In genomic region chr21:46151989-46152938, GRCh38 we compare ENCODE assay signal across 13 cellular contexts. TPM values are rescaled to one million over a fixed set of nuclear protein-coding genes. Genes with fewer than 3 reads are reported as not detected.
A peak's percentile ranks its signal among the peaks of the same experiment; 100 is the strongest.
DNase-seq lines count a peak whose midpoint lies in the region; ATAC-seq and TF ChIP-seq lines count a peak whose summit lies in the region.
"Had no signal": no experiment of that assay in that cellular context is flagged by ENCODE, and none has a peak within 500 bp of the region (broad histone marks: within the 10 kb centered on the region; RNA-seq: fewer than 3 reads in every experiment).

No MANE protein-coding gene starts in this region.

- TF ChIP-seq CTCF in chondrocyte (IDR thresholded peaks at IDR 0.05): no peak
- no peak for TF ChIP-seq CTCF in thyroid gland (IDR thresholded peaks at IDR 0.05)
- TF ChIP-seq CTCF in gastroesophageal sphincter (IDR thresholded peaks at IDR 0.05): no peak

- no peaks in the 10 kb centered on the region for H3K9me3 Mint-ChIP-seq in activated naive CD4-positive, alpha-beta T cell treated with anti-CD3 and anti-CD28 coated beads, Interleukin-2, amount 50 U/mL, for 72 hours
- no peaks in the 10 kb centered on the region for H3K9me3 Mint-ChIP-seq in chondrocyte (ENCODE audit: low read depth)
- H3K9me3 Mint-ChIP-seq: immature natural killer cell; naive thymus-derived CD8-positive, alpha-beta T cell had no signal

- no peaks in the 10 kb centered on the region for H3K27me3 ChIP-seq in mesendoderm (ENCODE audit: insufficient read depth, low read length, poor library complexity)
- no peaks in the 10 kb centered on the region for H3K27me3 ChIP-seq in thyroid gland
- peaks cover 7% of the 10 kb centered on the region for H3K27me3 ChIP-seq in gastroesophageal sphincter
- H3K27me3 ChIP-seq: uterus had no signal

- peak overlapping the region in 1 of 2 donors; percentile 5 for H3K27ac Mint-ChIP-seq in activated naive CD4-positive, alpha-beta T cell treated with anti-CD3 and anti-CD28 coated beads, Interleukin-2, amount 50 U/mL, for 72 hours
- H3K27ac Mint-ChIP-seq in chondrocyte (ENCODE audit: unreplicated experiment): no peak overlapping the region
- H3K27ac Mint-ChIP-seq: immature natural killer cell; naive thymus-derived CD8-positive, alpha-beta T cell had no signal

- H3K27ac ChIP-seq in mesendoderm (ENCODE audit: low read depth, low read length): no peak overlapping the region
- no peak overlapping the region for H3K27ac ChIP-seq in thyroid gland
- H3K27ac ChIP-seq in gastroesophageal sphincter: peak overlapping the region in 1 of 4 donors; percentile 64
- H3K27ac ChIP-seq: KMS-11, uterus had no signal

- H3K79me2 ChIP-seq in mesendoderm (ENCODE audit: control insufficient read depth, insufficient read depth, low read length): no peaks in the 10 kb centered on the region

- H3K36me3 ChIP-seq in mesendoderm (ENCODE audit: control insufficient read depth, insufficient read depth, low read length) (no peaks in the 10 kb centered on the region), thyroid gland (no peaks in the 10 kb centered on the region), gastroesophageal sphincter (no peaks in the 10 kb centered on the region)
- H3K36me3 ChIP-seq: uterus had no signal

- WGBS in mesendoderm (ENCODE audit: extremely low coverage, insufficient coverage, low lambda C conversion rate): no CpG with 5 or more reads among the region's 45 CpGs
- 80 to 92% methylated on average over 36 to 41 of the region's 45 CpGs for WGBS in thyroid gland, 2 donors
- 60 to 87% methylated on average over 3 to 24 of the region's 45 CpGs for WGBS in gastroesophageal sphincter (ENCODE audit: low coverage in 1 of 2), 2 donors

- H2BK15ac ChIP-seq in mesendoderm (replicated peaks; ENCODE audit: low read depth): no peak overlapping the region

- no peak for TF ChIP-seq EP300 in gastroesophageal sphincter (IDR thresholded peaks at IDR 0.05)

- H3K79me1 ChIP-seq in mesendoderm (ENCODE audit: low read length): no peaks in the 10 kb centered on the region

- no peak for ATAC-seq in activated naive CD4-positive, alpha-beta T cell treated with anti-CD3 and anti-CD28 coated beads, Interleukin-2, amount 50 U/mL, for 72 hours
- ATAC-seq in gastroesophageal sphincter (no peak), HG02610 (IDR thresholded peaks at IDR 0.05; ENCODE audit: unreplicated experiment) (no peak)

- H3K4me3 Mint-ChIP-seq in chondrocyte (ENCODE audit: unreplicated experiment): no peak overlapping the region
- H3K4me3 Mint-ChIP-seq: immature natural killer cell had no signal

- H3K4me3 ChIP-seq in mesendoderm (ENCODE audit: low read length) (no peak overlapping the region), thyroid gland (replicated peaks in 1 of 3) (no peak overlapping the region), gastroesophageal sphincter (no peak overlapping the region)
- H3K4me3 ChIP-seq: uterus had no signal

- H2BK5ac ChIP-seq in mesendoderm (ENCODE audit: low read length): no peak overlapping the region

- H2AK5ac ChIP-seq in mesendoderm (ENCODE audit: low read length): no peak overlapping the region

- intact Hi-C loops in thyroid gland (cut with DNase I): no loop called here

- no peaks in the 10 kb centered on the region for H3K9me3 ChIP-seq in thyroid gland
- no peaks in the 10 kb centered on the region for H3K9me3 ChIP-seq in gastroesophageal sphincter
- H3K9me3 ChIP-seq: uterus had no signal

- peak overlapping the region; percentile 17 for H3K9ac ChIP-seq in mesendoderm (ENCODE audit: low read length)
- H3K9ac ChIP-seq: KMS-11 had no signal

- H3K4ac ChIP-seq in mesendoderm (ENCODE audit: low read depth, low read length): no peak overlapping the region

- no peaks in the 10 kb centered on the region for H3K4me1 Mint-ChIP-seq in chondrocyte (ENCODE audit: low read depth)
- H3K4me1 Mint-ChIP-seq: immature natural killer cell had no signal

- H3K18ac ChIP-seq in mesendoderm (ENCODE audit: low read length): no peak overlapping the region

- H2BK120ac ChIP-seq in mesendoderm (ENCODE audit: low read depth, low read length): no peak overlapping the region

- peak overlapping the region; percentile 66 for H3K56ac ChIP-seq in mesendoderm (ENCODE audit: low read length)

- TF ChIP-seq POLR2A in thyroid gland (IDR thresholded peaks at IDR 0.05) (no peak), gastroesophageal sphincter (IDR thresholded peaks at IDR 0.05) (no peak)

- no peak overlapping the region for H4K5ac ChIP-seq in mesendoderm (ENCODE audit: low read length)

- peak; percentile 1 for DNase-seq in activated naive CD4-positive, alpha-beta T cell treated with Interleukin-2 at 50 U/mL for 16 hours
- DNase-seq in activated naive CD4-positive, alpha-beta T cell treated with anti-CD3 and anti-CD28 coated beads, Interleukin-2, amount 50 U/mL, for 72 hours (ENCODE audit: low spot score in 2 of 2): no peak
- DNase-seq in chondrocyte (ENCODE audit: low spot score) (peak; percentile 87), mesendoderm (no peak), thyroid gland (peak; percentile 42 to 44), AG20443 (ENCODE audit: low spot score) (no peak)
- DNase-seq: NK-92 treated with Interleukin-12 subunit alpha and Interleukin-12 subunit beta, amount 100 ng/mL, for 24 hours had no signal

- H3K4me2 ChIP-seq in mesendoderm (ENCODE audit: low read length): no peak overlapping the region
- H3K4me2 ChIP-seq: KMS-11 had no signal

- no peaks in the 10 kb centered on the region for H3K27me3 Mint-ChIP-seq in chondrocyte (ENCODE audit: low read depth)
- H3K27me3 Mint-ChIP-seq: naive thymus-derived CD8-positive, alpha-beta T cell had no signal

- no peak overlapping the region for H3K23ac ChIP-seq in mesendoderm (ENCODE audit: low read length)

- H3K4me1 ChIP-seq in mesendoderm (ENCODE audit: control insufficient read depth, low read depth, low read length): no peaks in the 10 kb centered on the region
- H3K4me1 ChIP-seq in thyroid gland: peaks cover 10 to 11% of the 10 kb centered on the region in 2 donors
- peaks cover 0 to 13% (median 8%) of the 10 kb centered on the region in 3 donors for H3K4me1 ChIP-seq in gastroesophageal sphincter

- H4K8ac ChIP-seq in mesendoderm (ENCODE audit: low read depth, low read length): no peak overlapping the region

- no peaks in the 10 kb centered on the region for H3K36me3 Mint-ChIP-seq in activated naive CD4-positive, alpha-beta T cell treated with anti-CD3 and anti-CD28 coated beads, Interleukin-2, amount 50 U/mL, for 72 hours
- H3K36me3 Mint-ChIP-seq in chondrocyte (ENCODE audit: low read depth): no peaks in the 10 kb centered on the region
- H3K36me3 Mint-ChIP-seq: immature natural killer cell; naive thymus-derived CD8-positive, alpha-beta T cell had no signal

RNA-seq across cellular contexts. Expression of gene FTCD, which starts 3.1 kb away (rescaled TPM):
- total RNA-seq in activated naive CD4-positive, alpha-beta T cell treated with anti-CD3 and anti-CD28 coated beads, Interleukin-2, amount 50 U/mL, for 72 hours: under 1 TPM; 0.21 to 0.39 TPM
- total RNA-seq in chondrocyte: 1.7 to 4.1 TPM (median 1.7 TPM) in 3 replicates
- polyA plus RNA-seq in mesendoderm (2013, experiment 1 of 2): 2.4 TPM
- polyA plus RNA-seq in mesendoderm (2013, experiment 2 of 2): 2.9 TPM
- 1 to 10 TPM in 1 of 4 donors, under 1 TPM in 2, not detected in 1; 0.78 to 1.2 (median 0.94) TPM for total RNA-seq in thyroid gland
- total RNA-seq in gastroesophageal sphincter: 1 to 10 TPM in 1 of 4 donors, under 1 TPM in 1, not detected in 2; 0.31 to 1.5 TPM
- polyA plus RNA-seq: immature natural killer cell; naive thymus-derived CD8-positive, alpha-beta T cell had no signal

RNA-seq across cellular contexts. Expression of gene SPATC1L, which starts 32.0 kb away (rescaled TPM):
- 1 to 10 TPM; 7.1 to 8.9 TPM for total RNA-seq in activated naive CD4-positive, alpha-beta T cell treated with anti-CD3 and anti-CD28 coated beads, Interleukin-2, amount 50 U/mL, for 72 hours
- total RNA-seq in chondrocyte (14.0 to 18.5 TPM (median 14.1 TPM) in 3 replicates), thyroid gland (1 to 10 TPM; 3.5 to 9.0 (median 5.8) TPM), gastroesophageal sphincter (10 to 100 TPM in 1 of 4 donors, 1 to 10 TPM in 2, under 1 TPM in 1; 0.54 to 20.4 (median 7.9) TPM)
- polyA plus RNA-seq in mesendoderm (2013, experiment 1 of 2): 43.9 TPM
- polyA plus RNA-seq in mesendoderm (2013, experiment 2 of 2): 44.7 TPM

RNA-seq across cellular contexts. Expression of gene COL6A2, which starts 54.4 kb away (rescaled TPM):
- total RNA-seq in activated naive CD4-positive, alpha-beta T cell treated with anti-CD3 and anti-CD28 coated beads, Interleukin-2, amount 50 U/mL, for 72 hours: 10 to 100 TPM; 11.9 to 14.2 TPM
- total RNA-seq in chondrocyte (1,314 to 1,671 TPM (median 1,646 TPM) in 3 replicates), thyroid gland (100 to 1,000 TPM in 3 of 4 donors, 10 to 100 TPM in 1; 79.4 to 191 (median 172) TPM), gastroesophageal sphincter (1,000 to 10,000 TPM in 3 of 4 donors, 100 to 1,000 TPM in 1; 720 to 1,286 (median 1,215) TPM)
- polyA plus RNA-seq in mesendoderm (2013, experiment 1 of 2): 67.9 TPM
- polyA plus RNA-seq in mesendoderm (2013, experiment 2 of 2): 67.5 TPM

Comparison
In these comparisons a context has a peak if more than half of its experiments do, and no peak if none do; other contexts are left out.
1. DNase-seq: peak in activated naive CD4-positive, alpha-beta T cell treated with Interleukin-2 at 50 U/mL for 16 hours (single experiment), chondrocyte (single experiment) and thyroid gland (2 of 2); none in activated naive CD4-positive, alpha-beta T cell treated with anti-CD3 and anti-CD28 coated beads, Interleukin-2, amount 50 U/mL, for 72 hours (0 of 2), mesendoderm (single experiment) and AG20443 (single experiment).
2. RNA of gene COL6A2, which starts 54.4 kb away (total RNA-seq): 1,314 to 1,671 TPM in chondrocyte, 720 to 1,286 TPM in gastroesophageal sphincter and 79.4 to 191 TPM in thyroid gland; 11.9 to 14.2 TPM in activated naive CD4-positive, alpha-beta T cell treated with anti-CD3 and anti-CD28 coated beads, Interleukin-2, amount 50 U/mL, for 72 hours; every median in the first group is over 4 times any median in the second.